In the genomic region with DNA sequence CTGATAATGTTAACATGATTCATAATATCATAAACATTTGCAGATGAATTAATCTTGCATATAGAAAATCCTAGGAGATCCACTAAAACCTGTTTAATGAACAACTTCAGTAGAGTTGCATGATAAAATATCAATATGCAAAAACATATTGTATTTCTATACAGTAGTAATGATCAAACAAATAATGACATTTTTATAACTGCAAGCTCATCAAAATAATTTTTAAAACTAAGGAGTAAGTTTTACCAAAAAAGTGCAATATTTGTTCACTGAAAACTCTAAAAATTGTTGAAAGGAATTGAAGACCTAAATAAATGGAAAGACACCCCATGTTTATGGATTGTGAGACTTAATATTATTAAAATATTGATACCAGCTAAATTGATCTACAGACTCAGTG, we compare ENCODE assay signal across 1 cellular context.
TF ChIP-seq lines count a peak whose summit lies in the region.

No MANE protein-coding gene starts in this region.

TF ChIP-seq in A549, 52 proteins besides CTCF, POLR2A, EP300 and RAD21 (continued from another document):
- TF ChIP-seq BCL3 (IDR thresholded peaks at IDR 0.05) (no peak), MAFK (IDR thresholded peaks at IDR 0.05; ENCODE audit: partially characterized antibody) (peak; percentile 75)
